Comparison of ENCODE assay signal across 8 cellular contexts in genomic region chr11:2531277-2531986, GRCh38.
A peak's percentile ranks its signal among the peaks of the same experiment; 100 is the strongest.
DNase-seq lines count a peak whose midpoint lies in the region; ATAC-seq, FAIRE-seq and TF ChIP-seq lines count a peak whose summit lies in the region.

No MANE protein-coding gene starts in this region.

- H3K4me3 ChIP-seq in MG63: no peak overlapping the region
- H3K4me3 ChIP-seq in mammary epithelial cell (replicated peaks in 1 of 3; ENCODE audit: insufficient read depth in 1 of 3, low read depth in 2 of 3, low read length in 3 of 3): no peak overlapping the region
- no peak overlapping the region for H3K4me3 ChIP-seq in kidney (ENCODE audit: low read length in 2 of 2)

- H3K36me3 ChIP-seq in MG63 (no peaks in the 10 kb centered on the region), mammary epithelial cell (ENCODE audit: insufficient read depth, low read length) (no peaks in the 10 kb centered on the region), kidney (ENCODE audit: control insufficient read depth in 1 of 2, insufficient read depth in 2 of 2, low read length in 2 of 2) (no peaks in the 10 kb centered on the region)

- peak; percentile 63 for DNase-seq in ELR (ENCODE audit: low read depth)
- DNase-seq in MG63: peak; percentile 21
- peak; percentile 88 for DNase-seq in WTC11 (ENCODE audit: low spot score)
- peak; percentile 12 for DNase-seq in mammary epithelial cell
- peak; percentile 88 for DNase-seq in kidney
- peak; percentile 76 to 79 for DNase-seq in stimulated activated CD4-positive, alpha-beta T cell treated with anti-CD3 and anti-CD28 coated beads, Interleukin-2, amount 100 ng/mL, for 24 hours

- H3K27ac ChIP-seq in mammary epithelial cell (ENCODE audit: insufficient read depth, low read depth, low read length) (no peak overlapping the region), kidney (ENCODE audit: low read depth in 2 of 2, low read length in 2 of 2) (no peak overlapping the region)

- WGBS in mammary epithelial cell (ENCODE audit: low coverage, missing lambda C conversion rate): 20% methylated on average over 9 of the region's 14 CpGs

- peaks cover 10% of the 10 kb centered on the region for H3K4me1 Mint-ChIP-seq in WTC11

- no peak overlapping the region for H3K27ac Mint-ChIP-seq in WTC11

- peak; percentile 55 for ATAC-seq in WTC11
- ATAC-seq in GM19395 (IDR thresholded peaks at IDR 0.05; ENCODE audit: unreplicated experiment): no peak
- ATAC-seq in HG02759 (IDR thresholded peaks at IDR 0.05; ENCODE audit: unreplicated experiment): no peak

- no peak overlapping the region for H2AFZ ChIP-seq in mammary epithelial cell (ENCODE audit: low read depth, low read length)

- H3K9me3 ChIP-seq in MG63 (no peaks in the 10 kb centered on the region), mammary epithelial cell (replicated peaks; ENCODE audit: insufficient read depth, low read length) (no peaks in the 10 kb centered on the region), kidney (ENCODE audit: control insufficient read depth in 1 of 2, low read length in 2 of 2) (no peaks in the 10 kb centered on the region)

- POLR2A ChIA-PET in WTC11 (lab: Charles Lee): interaction anchor here (1.0 kb wide), 1 partner anchor 355 kb away, joined by 3 read pairs; no protein-coding TSS in a partner anchor

- FAIRE-seq in kidney (lab: Jason Lieb, UNC): no peak

- no peak overlapping the region for H3K4me2 ChIP-seq in mammary epithelial cell (ENCODE audit: insufficient read depth, low read depth, low read length)

- TF ChIP-seq CTCF in WTC11 (IDR thresholded peaks at IDR 0.05): peak; percentile 97
- TF ChIP-seq CTCF in mammary epithelial cell (conservative IDR thresholded peaks at IDR 0.05 in 1 of 2, IDR thresholded peaks at IDR 0.05 in 1 of 2; ENCODE audit: extremely low read depth in 1 of 2, insufficient read depth in 1 of 2, low read depth in 1 of 2, low read length in 2 of 2): peak; percentile 83 to 92
- TF ChIP-seq CTCF in kidney (IDR thresholded peaks at IDR 0.05; ENCODE audit: borderline replicate concordance, extremely low read depth, insufficient read depth): peak; percentile 100

- BruUV-seq in mammary epithelial cell (replicated peaks; lab: Mats Ljungman, UMichigan): no TSS peak

- H3K79me2 ChIP-seq in mammary epithelial cell (ENCODE audit: insufficient read depth, low read length): no peaks in the 10 kb centered on the region

- no peaks in the 10 kb centered on the region for H4K20me1 ChIP-seq in mammary epithelial cell (ENCODE audit: insufficient read depth, low read length)

- H3K9me3 Mint-ChIP-seq in WTC11: no peaks in the 10 kb centered on the region

- no peak overlapping the region for H3K4me3 Mint-ChIP-seq in WTC11

- intact Hi-C loops in mammary epithelial cell (cut with micrococcal nuclease) (loop anchor here (1.0 to 10.0 kb wide), 3 partner anchors 103 to 337 kb away; no protein-coding TSS in a partner anchor), kidney (cut with DNase I) (loop anchor here (5.0 kb wide), 1 partner anchor 104 kb away; no protein-coding TSS in a partner anchor)

- CTCF ChIA-PET in WTC11 (lab: Charles Lee): interaction anchor here (0.5 to 8.3 kb wide), 42 partner anchors 10 to 550 kb away, joined by 3 to 369 read pairs (median 4); partner anchors contain the start of genes CDKN1C, PHLDA2 and TSSC4
- CTCF ChIA-PET in mammary epithelial cell (lab: Charles Lee; ENCODE audit: low non-redundant PET): interaction anchor here (0.8 kb wide), 1 partner anchor 358 kb away, joined by 3 read pairs; no protein-coding TSS in a partner anchor

- no peak overlapping the region for H3K9ac ChIP-seq in mammary epithelial cell (ENCODE audit: insufficient read depth, low read length)
- no peak overlapping the region for H3K9ac ChIP-seq in kidney (ENCODE audit: low read length in 2 of 2)

- peaks cover 29% of the 10 kb centered on the region for H3K4me1 ChIP-seq in mammary epithelial cell (ENCODE audit: insufficient read depth, low read length)
- peaks cover 0 to 15% of the 10 kb centered on the region in 2 donors for H3K4me1 ChIP-seq in kidney (ENCODE audit: control insufficient read depth in 1 of 2, insufficient read depth in 1 of 2, low read depth in 1 of 2, low read length in 2 of 2)

- H3K36me3 Mint-ChIP-seq in WTC11: no peaks in the 10 kb centered on the region

- in situ Hi-C loops in mammary epithelial cell (cut with MboI; ENCODE audit: low sequenced_read_pairs in 2 of 2): loop anchor here (5.0 kb wide), 2 partner anchors 104 to 356 kb away; partner anchors contain the start of gene CDKN1C (in 2 of the 2)

- dilution Hi-C loops in mammary epithelial cell (cut with HindIII; ENCODE audit: low sequenced_read_pairs): loop anchor here (25.0 kb wide), 1 partner anchor 356 kb away; the partner anchor contains the start of gene CDKN1C

- H3K27me3 ChIP-seq in MG63 (no peaks in the 10 kb centered on the region), mammary epithelial cell (ENCODE audit: insufficient read depth, low read length) (no peaks in the 10 kb centered on the region)

- H3K27me3 Mint-ChIP-seq in WTC11 (ENCODE audit: low read depth): peaks cover 37% of the 10 kb centered on the region

TF ChIP-seq in WTC11, 78 proteins besides CTCF, POLR2A, EP300 and RAD21:
- no peak for TF ChIP-seq ZNF671 (CRISPR knock-in tag; IDR thresholded peaks at IDR 0.05)
- TF ChIP-seq, protein P1, sequence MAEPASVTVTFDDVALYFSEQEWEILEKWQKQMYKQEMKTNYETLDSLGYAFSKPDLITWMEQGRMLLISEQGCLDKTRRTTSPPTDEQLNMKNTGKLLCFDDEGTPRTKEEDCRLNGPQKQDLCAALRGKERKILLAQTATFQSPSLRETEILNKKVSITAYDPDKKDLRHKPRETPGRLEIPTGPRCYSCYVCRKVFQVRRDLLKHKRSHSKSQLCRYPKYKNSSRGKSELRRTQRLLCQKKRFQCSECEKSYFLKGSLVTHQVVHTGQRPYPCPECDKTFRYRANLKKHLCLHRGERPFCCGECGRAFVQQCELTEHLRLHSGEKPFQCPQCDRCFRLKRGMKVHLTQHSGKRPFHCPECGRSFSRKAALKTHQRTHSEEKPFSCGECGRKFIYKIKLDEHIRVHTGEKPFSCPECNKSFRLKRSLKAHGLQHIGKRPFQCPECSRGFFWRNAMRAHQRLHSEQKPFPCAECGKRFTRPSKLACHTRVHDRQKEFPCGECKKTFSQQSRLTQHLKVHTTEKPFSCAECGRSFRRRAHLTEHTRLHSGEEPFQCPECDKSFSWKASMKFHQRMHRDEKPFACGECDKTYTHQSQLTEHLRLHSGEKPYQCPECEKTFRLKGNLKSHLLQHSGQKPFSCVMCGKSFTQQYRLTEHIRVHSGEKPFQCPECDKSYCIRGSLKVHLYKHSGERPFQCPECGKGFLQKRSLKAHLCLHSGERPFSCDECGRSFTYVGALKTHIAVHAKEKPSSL (CRISPR knock-in tag; conservative IDR thresholded peaks at IDR 0.05): no peak
- TF ChIP-seq, protein P2, sequence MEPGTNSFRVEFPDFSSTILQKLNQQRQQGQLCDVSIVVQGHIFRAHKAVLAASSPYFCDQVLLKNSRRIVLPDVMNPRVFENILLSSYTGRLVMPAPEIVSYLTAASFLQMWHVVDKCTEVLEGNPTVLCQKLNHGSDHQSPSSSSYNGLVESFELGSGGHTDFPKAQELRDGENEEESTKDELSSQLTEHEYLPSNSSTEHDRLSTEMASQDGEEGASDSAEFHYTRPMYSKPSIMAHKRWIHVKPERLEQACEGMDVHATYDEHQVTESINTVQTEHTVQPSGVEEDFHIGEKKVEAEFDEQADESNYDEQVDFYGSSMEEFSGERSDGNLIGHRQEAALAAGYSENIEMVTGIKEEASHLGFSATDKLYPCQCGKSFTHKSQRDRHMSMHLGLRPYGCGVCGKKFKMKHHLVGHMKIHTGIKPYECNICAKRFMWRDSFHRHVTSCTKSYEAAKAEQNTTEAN (CRISPR knock-in tag; IDR thresholded peaks at IDR 0.05): peak; percentile 57; the same call in 1 of the 2 replicates

Comparison
In these comparisons a context has a peak if more than half of its experiments do, and no peak if none do; other contexts are left out.
1. DNase-seq: peak in every context shown above with its lines; median percentile 88 in WTC11; 88 in kidney; 78 in stimulated activated CD4-positive, alpha-beta T cell treated with anti-CD3 and anti-CD28 coated beads, Interleukin-2, amount 100 ng/mL, for 24 hours; 63 in ELR; 21 in MG63; 12 in mammary epithelial cell.